ENCODE assay signal across 14 cellular contexts in the genomic region with DNA sequence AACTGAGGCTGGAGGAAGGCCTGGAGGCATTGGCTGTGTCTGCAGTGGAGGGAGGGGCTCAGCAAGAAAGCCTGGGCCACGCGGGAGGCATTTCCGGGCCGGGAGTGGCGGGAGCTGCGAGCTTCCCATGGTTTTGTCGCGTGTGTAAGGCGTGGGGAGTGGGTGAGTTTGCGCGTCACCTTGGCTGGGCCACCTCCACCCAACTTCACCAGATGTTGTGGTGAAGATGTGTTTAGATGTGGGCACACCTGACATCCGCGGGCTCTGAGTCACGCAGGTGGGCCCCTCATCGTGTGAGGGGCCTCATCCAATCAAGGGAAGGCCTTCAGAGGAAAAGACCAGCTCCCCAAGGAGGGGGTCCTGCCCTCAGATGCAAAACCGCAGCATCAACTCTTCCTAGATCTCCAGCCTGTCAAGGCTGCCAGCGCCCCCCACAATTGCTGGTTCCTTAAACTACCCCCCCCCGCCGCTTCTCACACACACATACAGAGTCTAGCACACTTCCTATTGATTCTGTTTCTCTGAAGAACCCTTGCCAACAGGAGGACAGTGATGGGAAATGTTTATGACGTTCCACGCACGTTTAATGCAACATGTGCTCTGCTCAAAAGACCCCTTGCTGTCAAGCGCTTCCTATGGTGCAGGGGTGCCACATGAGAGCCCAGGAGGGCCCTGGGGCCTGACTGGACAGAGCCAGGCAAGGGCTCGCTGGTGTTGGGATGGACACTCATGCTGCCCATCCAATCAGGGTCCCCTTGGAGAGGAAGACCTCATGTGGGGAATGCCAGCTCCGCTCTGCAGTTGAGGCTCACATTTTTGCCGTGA. TPM values are rescaled to one million over a fixed set of nuclear protein-coding genes. Genes with fewer than 3 reads are reported as not detected.
A peak's percentile ranks its signal among the peaks of the same experiment; 100 is the strongest.
DNase-seq lines count a peak whose midpoint lies in the region; ATAC-seq lines count a peak whose summit lies in the region.
"Had no signal": no experiment of that assay in that cellular context is flagged by ENCODE, and none has a peak within 500 bp of the region (broad histone marks: within the 10 kb centered on the region; RNA-seq: fewer than 3 reads in every experiment).

No MANE protein-coding gene starts in this region.

- peak overlapping the region; percentile 5 for H3K27ac Mint-ChIP-seq in activated CD8-positive, alpha-beta memory T cell treated with anti-CD3 and anti-CD28 coated beads, Interleukin-2, amount 10 ng/mL, durations not matched to agents 7 days and 5 days
- no peak overlapping the region for H3K27ac Mint-ChIP-seq in stimulated activated naive B cell treated with anti-CD40 and anti-IgM and Interleukin-4, amounts not matched to agents 10 μg/mL and 1 μg/mL and 100 μg/mL, for 72 hours
- H3K27ac Mint-ChIP-seq: T-helper 1 cell treated with Interleukin-12 subunit alpha and Interleukin-12 subunit beta and Interleukin-4 antibody, amounts not matched to agents 30 μg/mL and 1 μg/mL, for 36 hours had no signal

- peaks cover 5% of the 10 kb centered on the region for H3K4me1 Mint-ChIP-seq in activated CD8-positive, alpha-beta memory T cell treated with anti-CD3 and anti-CD28 coated beads, Interleukin-2, amount 10 ng/mL, durations not matched to agents 7 days and 5 days
- no peaks in the 10 kb centered on the region for H3K4me1 Mint-ChIP-seq in stimulated activated naive B cell treated with anti-CD40 and anti-IgM and Interleukin-4, amounts not matched to agents 10 μg/mL and 1 μg/mL and 100 μg/mL, for 72 hours

- ATAC-seq in activated CD8-positive, alpha-beta memory T cell treated with anti-CD3 and anti-CD28 coated beads, Interleukin-2, amount 10 ng/mL, durations not matched to agents 7 days and 5 days = no peak
- ATAC-seq in HG03442 (IDR thresholded peaks at IDR 0.05; ENCODE audit: unreplicated experiment) = no peak
- no peak for ATAC-seq in stimulated activated naive B cell treated with anti-CD40 and anti-IgM and Interleukin-4, amounts not matched to agents 10 μg/mL and 1 μg/mL and 100 μg/mL, for 72 hours (replicated peaks)

- H3K36me3 Mint-ChIP-seq in activated CD8-positive, alpha-beta memory T cell treated with anti-CD3 and anti-CD28 coated beads, Interleukin-2, amount 10 ng/mL, durations not matched to agents 7 days and 5 days = no peaks in the 10 kb centered on the region
- no peaks in the 10 kb centered on the region for H3K36me3 Mint-ChIP-seq in stimulated activated naive B cell treated with anti-CD40 and anti-IgM and Interleukin-4, amounts not matched to agents 10 μg/mL and 1 μg/mL and 100 μg/mL, for 72 hours

- CTCF ChIA-PET in activated CD8-positive, alpha-beta memory T cell treated with anti-CD3 and anti-CD28 coated beads, Interleukin-2, amount 10 ng/mL, durations not matched to agents 7 days and 5 days (lab: Charles Lee) = no interaction called here

- no peaks in the 10 kb centered on the region for H3K9me3 Mint-ChIP-seq in activated CD8-positive, alpha-beta memory T cell treated with anti-CD3 and anti-CD28 coated beads, Interleukin-2, amount 10 ng/mL, durations not matched to agents 7 days and 5 days (ENCODE audit: low read depth)
- no peaks in the 10 kb centered on the region for H3K9me3 Mint-ChIP-seq in stimulated activated naive B cell treated with anti-CD40 and anti-IgM and Interleukin-4, amounts not matched to agents 10 μg/mL and 1 μg/mL and 100 μg/mL, for 72 hours
- H3K9me3 Mint-ChIP-seq: T-helper 1 cell treated with Interleukin-12 subunit alpha and Interleukin-12 subunit beta and Interleukin-4 antibody, amounts not matched to agents 30 μg/mL and 1 μg/mL, for 36 hours had no signal

- no peak overlapping the region for H3K4me3 Mint-ChIP-seq in activated CD8-positive, alpha-beta memory T cell treated with anti-CD3 and anti-CD28 coated beads, Interleukin-2, amount 10 ng/mL, durations not matched to agents 7 days and 5 days
- no peak overlapping the region for H3K4me3 Mint-ChIP-seq in stimulated activated naive B cell treated with anti-CD40 and anti-IgM and Interleukin-4, amounts not matched to agents 10 μg/mL and 1 μg/mL and 100 μg/mL, for 72 hours
- H3K4me3 Mint-ChIP-seq: T-helper 1 cell treated with Interleukin-12 subunit alpha and Interleukin-12 subunit beta and Interleukin-4 antibody, amounts not matched to agents 30 μg/mL and 1 μg/mL, for 36 hours had no signal

- H3K27me3 Mint-ChIP-seq in activated CD8-positive, alpha-beta memory T cell treated with anti-CD3 and anti-CD28 coated beads, Interleukin-2, amount 10 ng/mL, durations not matched to agents 7 days and 5 days = no peaks in the 10 kb centered on the region
- H3K27me3 Mint-ChIP-seq in stimulated activated naive B cell treated with anti-CD40 and anti-IgM and Interleukin-4, amounts not matched to agents 10 μg/mL and 1 μg/mL and 100 μg/mL, for 72 hours = peaks cover 8 to 33% of the 10 kb centered on the region in 2 donors

- peak; percentile 44 for DNase-seq in T follicular helper cell (ENCODE audit: low read depth)
- no peak for DNase-seq in activated CD8-positive, alpha-beta memory T cell treated with anti-CD3 and anti-CD28 coated beads, Interleukin-2, amount 10 ng/mL, durations not matched to agents 7 days and 5 days
- peak; percentile 13 for DNase-seq in effector CD4-positive, alpha-beta T cell
- DNase-seq in stimulated activated CD8-positive, alpha-beta memory T cell treated with anti-CD3 and anti-CD28 coated beads, Interleukin-4, amount 100 ng/mL, for 24 hours (ENCODE audit: low read depth) = peak; percentile 3
- DNase-seq in stimulated activated naive B cell treated with anti-CD40 and anti-IgM and Interleukin-4, amounts not matched to agents 10 μg/mL and 1 μg/mL and 100 μg/mL, for 72 hours = no peak
- no peak for DNase-seq in NCI-H226
- DNase-seq: COR-L47, mammary epithelial cell, NCI-H446 treated with DMSO at 0.1 percent for 48 hours had no signal

RNA-seq across cellular contexts. Expression of a gene that starts 11.9 kb away (rescaled TPM):
- not detected for total RNA-seq in activated CD8-positive, alpha-beta memory T cell treated with anti-CD3 and anti-CD28 coated beads, Interleukin-2, amount 10 ng/mL, durations not matched to agents 7 days and 5 days
- total RNA-seq: cerebellum, esophagus muscularis mucosa, mammary epithelial cell, omental fat pad had no signal

RNA-seq across cellular contexts. Expression of a gene that starts 35.8 kb away (rescaled TPM):
- not detected for total RNA-seq in activated CD8-positive, alpha-beta memory T cell treated with anti-CD3 and anti-CD28 coated beads, Interleukin-2, amount 10 ng/mL, durations not matched to agents 7 days and 5 days
- total RNA-seq: mammary epithelial cell had no signal

Comparison
In these comparisons a context has a peak if more than half of its experiments do, and no peak if none do; other contexts are left out.
1. DNase-seq: peak in T follicular helper cell (single experiment), effector CD4-positive, alpha-beta T cell (single experiment) and stimulated activated CD8-positive, alpha-beta memory T cell treated with anti-CD3 and anti-CD28 coated beads, Interleukin-4, amount 100 ng/mL, for 24 hours (single experiment); none in activated CD8-positive, alpha-beta memory T cell treated with anti-CD3 and anti-CD28 coated beads, Interleukin-2, amount 10 ng/mL, durations not matched to agents 7 days and 5 days (single experiment), stimulated activated naive B cell treated with anti-CD40 and anti-IgM and Interleukin-4, amounts not matched to agents 10 μg/mL and 1 μg/mL and 100 μg/mL, for 72 hours (single experiment) and NCI-H226 (single experiment).